Comparison of ENCODE assay signal across 6 cellular contexts in the genomic region with DNA sequence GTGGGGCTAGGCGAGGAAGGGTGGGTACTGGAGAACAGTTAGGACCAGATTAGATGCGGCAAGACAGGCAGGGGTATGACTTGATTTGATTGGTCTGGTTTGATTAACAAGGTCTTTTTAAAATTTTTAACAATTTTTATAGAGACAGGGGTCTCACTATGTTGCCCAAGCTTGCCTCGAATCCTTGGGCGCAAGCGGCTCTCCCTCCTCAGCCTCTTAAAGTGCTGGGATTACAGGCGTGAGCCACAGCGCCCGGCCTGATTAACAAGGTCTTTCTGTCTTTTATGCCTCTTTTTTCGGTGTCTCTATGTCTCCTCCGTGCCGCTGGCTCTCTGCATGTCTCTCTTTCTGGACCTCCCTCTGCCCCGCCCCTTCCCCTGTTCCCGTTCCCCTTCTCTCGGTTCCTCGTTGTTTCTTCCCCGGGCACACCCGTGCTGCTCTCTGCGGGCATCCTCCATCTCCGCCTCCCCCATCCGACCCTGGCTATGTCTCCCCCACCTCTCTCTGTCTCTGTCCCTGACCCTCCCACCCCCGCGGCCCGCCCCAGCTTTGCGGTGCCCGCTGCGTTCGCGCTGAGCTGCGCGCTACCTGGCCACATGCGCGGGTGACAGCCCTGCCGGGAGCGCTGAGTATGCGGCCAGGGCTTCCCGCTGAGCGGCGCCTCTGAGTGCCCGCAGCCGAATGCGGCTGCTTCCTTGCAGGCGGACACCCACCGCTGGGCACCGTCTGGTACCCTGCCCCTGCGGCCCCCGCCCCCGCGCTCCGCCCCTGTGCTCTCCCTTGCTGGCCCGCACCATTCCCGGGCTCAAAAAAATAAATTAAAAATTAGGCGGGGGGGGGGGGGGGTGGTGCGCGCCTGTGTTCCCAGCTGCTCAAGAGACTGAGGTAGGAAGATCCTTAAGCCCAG. TPM values are rescaled to one million over a fixed set of nuclear protein-coding genes. Genes with fewer than 3 reads are reported as not detected.
DNase-seq lines count a peak whose midpoint lies in the region; ATAC-seq and TF ChIP-seq lines count a peak whose summit lies in the region.

No MANE protein-coding gene starts in this region.

- H3K36me3 ChIP-seq in iPS-18a (ENCODE audit: control insufficient read depth, low read depth, low read length) = no peaks in the 10 kb centered on the region

- DNase-seq in A172 (ENCODE audit: low spot score) (peak; percentile 28), HuH-7.5 (ENCODE audit: low spot score) (peak; percentile 61)

- no peak overlapping the region for H3K9ac ChIP-seq in iPS-18a (ENCODE audit: low read length)

- no peaks in the 10 kb centered on the region for H3K9me3 ChIP-seq in iPS-18a (ENCODE audit: control insufficient read depth, low read depth, low read length)

- peak overlapping the region; percentile 45 for H3K4me3 ChIP-seq in iPS-18a (ENCODE audit: low read length)

- H3K4me1 ChIP-seq in iPS-18a (ENCODE audit: control insufficient read depth, low read depth, low read length) = no peaks in the 10 kb centered on the region

- peak; percentile 41 for TF ChIP-seq CTCF in VCaP (conservative IDR thresholded peaks at IDR 0.05)

- H3K27ac ChIP-seq in VCaP = peak overlapping the region; percentile 62
- no peak overlapping the region for H3K27ac ChIP-seq in iPS-18a (ENCODE audit: low read length)

- ATAC-seq in GM21717 (IDR thresholded peaks at IDR 0.05; ENCODE audit: unreplicated experiment) (no peak), HG03196 (IDR thresholded peaks at IDR 0.05; ENCODE audit: unreplicated experiment) (no peak)

- H3K27me3 ChIP-seq in iPS-18a (ENCODE audit: control insufficient read depth, insufficient read depth, low read length) = peaks cover 17% of the 10 kb centered on the region

RNA-seq across cellular contexts. Expression of a gene that starts 8.1 kb away (rescaled TPM):
- total RNA-seq in A172 (2014; rRNA removed; shearing (Covaris generic)) = 20.4 and 24.6 TPM in 2 replicates

RNA-seq across cellular contexts. Expression of a gene that starts 21.7 kb away (rescaled TPM):
- total RNA-seq in A172 (2014; rRNA removed; shearing (Covaris generic)) = 0.12 and 0.29 TPM in 2 replicates

RNA-seq across cellular contexts. Expression of a gene that starts 27.1 kb away (rescaled TPM):
- total RNA-seq in A172 (2014; rRNA removed; shearing (Covaris generic)) = 38.3 and 43.4 TPM in 2 replicates

RNA-seq across cellular contexts. Expression of a gene that starts 45.8 kb away (rescaled TPM):
- total RNA-seq in A172 (2014; rRNA removed; shearing (Covaris generic)) = 5.7 and 6.7 TPM in 2 replicates

RNA-seq across cellular contexts. Expression of a gene that starts 50.7 kb away (rescaled TPM):
- 4.6 and 8.2 TPM in 2 replicates for total RNA-seq in A172 (2014; rRNA removed; shearing (Covaris generic))
